ENCODE assay signal across 8 cellular contexts in the genomic region with DNA sequence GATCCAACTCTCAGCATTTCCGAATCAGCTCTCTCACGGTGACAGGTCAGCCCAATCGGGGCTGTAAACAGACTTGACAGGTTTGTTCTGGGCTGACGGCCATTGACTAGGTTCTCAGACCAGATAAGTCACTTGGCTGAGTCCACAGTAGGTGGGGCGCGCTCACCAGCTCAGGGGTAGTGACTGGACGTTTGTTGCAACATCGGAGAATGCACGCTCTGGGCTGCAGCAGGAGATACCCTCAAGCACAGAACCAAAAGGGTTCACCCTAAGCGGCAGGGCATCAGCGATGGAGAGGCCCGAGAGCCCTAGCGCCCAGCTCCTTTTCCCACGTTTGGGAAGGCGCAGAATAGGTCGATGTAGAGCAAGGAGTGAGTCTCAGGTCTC. TPM values are rescaled to one million over a fixed set of nuclear protein-coding genes. Genes with fewer than 3 reads are reported as not detected.
DNase-seq lines count a peak whose midpoint lies in the region; ATAC-seq and TF ChIP-seq lines count a peak whose summit lies in the region.

No MANE protein-coding gene starts in this region.

- H3K4me1 Mint-ChIP-seq in Caco-2 (ENCODE audit: low read depth, unreplicated experiment) (peaks cover 24% of the 10 kb centered on the region), osteocyte (ENCODE audit: unreplicated experiment) (peaks cover 7% of the 10 kb centered on the region)
- peaks cover 27% of the 10 kb centered on the region for H3K4me1 Mint-ChIP-seq in activated naive CD4-positive, alpha-beta T cell treated with anti-CD3 and anti-CD28 coated beads, Interleukin-2, amount 10 ng/mL, durations not matched to agents 7 days and 5 days

- peak; percentile 7 for ATAC-seq in GM21360 (IDR thresholded peaks at IDR 0.05; ENCODE audit: unreplicated experiment)

- intact Hi-C loops in Caco-2 (cut with micrococcal nuclease; ENCODE audit: unreplicated experiment): loop anchor here (1.0 to 5.0 kb wide), 4 partner anchors 81 to 692 kb away; no protein-coding TSS in a partner anchor

- H3K36me3 ChIP-seq in Caco-2 (ENCODE audit: control insufficient read depth, insufficient read depth, low read length) (no peaks in the 10 kb centered on the region), cardiac muscle cell (no peaks in the 10 kb centered on the region)

- H3K4me3 Mint-ChIP-seq in Caco-2 (ENCODE audit: unreplicated experiment) (peak overlapping the region; percentile 97), osteocyte (ENCODE audit: unreplicated experiment) (peak overlapping the region; percentile 95)
- H3K4me3 Mint-ChIP-seq in activated naive CD4-positive, alpha-beta T cell treated with anti-CD3 and anti-CD28 coated beads, Interleukin-2, amount 10 ng/mL, durations not matched to agents 7 days and 5 days: peak overlapping the region; percentile 93

- H3K9me3 Mint-ChIP-seq in Caco-2 (ENCODE audit: unreplicated experiment) (no peaks in the 10 kb centered on the region), osteocyte (ENCODE audit: unreplicated experiment) (no peaks in the 10 kb centered on the region)
- no peaks in the 10 kb centered on the region for H3K9me3 Mint-ChIP-seq in activated naive CD4-positive, alpha-beta T cell treated with anti-CD3 and anti-CD28 coated beads, Interleukin-2, amount 10 ng/mL, durations not matched to agents 7 days and 5 days

- H3K9me3 ChIP-seq in Caco-2 (no peaks in the 10 kb centered on the region), cardiac muscle cell (ENCODE audit: low read depth) (no peaks in the 10 kb centered on the region)

- H3K27ac ChIP-seq in cardiac muscle cell: peak overlapping the region; percentile 96

- H3K4me1 ChIP-seq in Caco-2 (0 out of 2 replicates have a peak, but pooled peaks cover 2% of the 10 kb centered on the region), cardiac muscle cell (ENCODE audit: low read depth) (peaks cover 3% of the 10 kb centered on the region)

- H3K36me3 Mint-ChIP-seq in Caco-2 (ENCODE audit: insufficient read depth, unreplicated experiment): peaks cover 32% of the 10 kb centered on the region
- H3K36me3 Mint-ChIP-seq in activated naive CD4-positive, alpha-beta T cell treated with anti-CD3 and anti-CD28 coated beads, Interleukin-2, amount 10 ng/mL, durations not matched to agents 7 days and 5 days: peaks cover 18% of the 10 kb centered on the region
- H3K36me3 Mint-ChIP-seq in osteocyte (ENCODE audit: unreplicated experiment): no peaks in the 10 kb centered on the region

- CTCF ChIA-PET in Caco-2 (lab: Charles Lee): interaction anchor here (0.9 to 2.4 kb wide), 4 partner anchors 9 to 528 kb away, joined by 3 to 13 read pairs (median 4); no protein-coding TSS in a partner anchor
- CTCF ChIA-PET in activated naive CD4-positive, alpha-beta T cell treated with anti-CD3 and anti-CD28 coated beads, Interleukin-2, amount 10 ng/mL, durations not matched to agents 7 days and 5 days (lab: Charles Lee): interaction anchor here (1.2 to 7.2 kb wide), 10 partner anchors 10 to 721 kb away, joined by 3 to 52 read pairs (median 6); a partner anchor contains a TSS

- peak in 1 of 2 experiments; percentile 23 for TF ChIP-seq CTCF in Caco-2 (IDR thresholded peaks at IDR 0.05; ENCODE audit: insufficient read depth in 1 of 2, low read depth in 1 of 2, low read length in 1 of 2, severe bottlenecking in 1 of 2, unreplicated experiment in 1 of 2)
- peak; percentile 31 for TF ChIP-seq CTCF in cardiac muscle cell (IDR thresholded peaks at IDR 0.05; ENCODE audit: low read depth, low read length)
- no peak for TF ChIP-seq CTCF in osteocyte (IDR thresholded peaks at IDR 0.05)

- H3K27ac Mint-ChIP-seq in Caco-2 (ENCODE audit: unreplicated experiment) (peak overlapping the region; percentile 93), osteocyte (ENCODE audit: unreplicated experiment) (peak overlapping the region; percentile 89)
- peak overlapping the region; percentile 97 for H3K27ac Mint-ChIP-seq in activated naive CD4-positive, alpha-beta T cell treated with anti-CD3 and anti-CD28 coated beads, Interleukin-2, amount 10 ng/mL, durations not matched to agents 7 days and 5 days

- no peaks in the 10 kb centered on the region for H3K27me3 ChIP-seq in Caco-2 (replicated peaks; ENCODE audit: control insufficient read depth, insufficient read depth, low read length)
- H3K27me3 ChIP-seq in cardiac muscle cell: no peaks in the 10 kb centered on the region

- DNase-seq in Caco-2 (peak; percentile 82 to 89), HuH-7 (ENCODE audit: low spot score) (peak; percentile 66), cardiac muscle cell (ENCODE audit: low read depth in 1 of 2, low spot score in 1 of 2) (peak; percentile 66 to 91), osteocyte (ENCODE audit: extremely low spot score, unreplicated experiment) (no peak), NCI-H2029 treated with DMSO at 0.1 percent for 48 hours (lab: John Stamatoyannopoulos, UW) (no peak), globus pallidus (ENCODE audit: low spot score) (no peak)
- no peak for DNase-seq in activated naive CD4-positive, alpha-beta T cell treated with anti-CD3 and anti-CD28 coated beads, Interleukin-2, amount 10 ng/mL, durations not matched to agents 7 days and 5 days

- H3K27me3 Mint-ChIP-seq in Caco-2 (ENCODE audit: insufficient read depth, unreplicated experiment) (no peaks in the 10 kb centered on the region), osteocyte (ENCODE audit: unreplicated experiment) (no peaks in the 10 kb centered on the region)
- peaks cover 11% of the 10 kb centered on the region for H3K27me3 Mint-ChIP-seq in activated naive CD4-positive, alpha-beta T cell treated with anti-CD3 and anti-CD28 coated beads, Interleukin-2, amount 10 ng/mL, durations not matched to agents 7 days and 5 days

- POLR2A ChIA-PET in Caco-2 (lab: Charles Lee): interaction anchor here (1.1 to 2.9 kb wide), 3 partner anchors 20 to 43 kb away, joined by 7 to 15 read pairs (median 10); a partner anchor contains a TSS

- TSS peak; percentile 83 for BruUV-seq in Caco-2 (replicated peaks; lab: Mats Ljungman, UMichigan)

- H3K4me3 ChIP-seq in Caco-2 (ENCODE audit: low read depth, low read length): peak overlapping the region; percentile 69
- peak overlapping the region; percentile 98 for H3K4me3 ChIP-seq in cardiac muscle cell

RNA-seq across cellular contexts. Expression of a gene that starts 1.8 kb away (rescaled TPM):
- total RNA-seq in Caco-2 (2022) (1.0 and 1.2 TPM in 2 replicates), cardiac muscle cell (1.5 and 1.8 TPM in 2 replicates), osteocyte (0.39 and 0.46 TPM in 2 replicates)
- 0.69 and 0.77 TPM in 2 replicates for polyA plus RNA-seq in cardiac muscle cell

RNA-seq across cellular contexts. Expression of a gene that starts 1.9 kb away (rescaled TPM):
- total RNA-seq in Caco-2 (2022) (56.3 and 57.1 TPM in 2 replicates), cardiac muscle cell (33.8 and 66.1 TPM in 2 replicates), osteocyte (67.6 and 69.3 TPM in 2 replicates)
- polyA plus RNA-seq in cardiac muscle cell: 30.4 and 34.1 TPM in 2 replicates

RNA-seq across cellular contexts. Expression of a gene that starts 43.5 kb away (rescaled TPM):
- total RNA-seq in Caco-2 (2022) (48.8 and 51.6 TPM in 2 replicates), cardiac muscle cell (41.6 and 47.4 TPM in 2 replicates), osteocyte (61.1 and 63.2 TPM in 2 replicates)
- 82.5 and 103 TPM in 2 replicates for polyA plus RNA-seq in cardiac muscle cell

Comparison
In these comparisons a context has a peak if more than half of its experiments do, and no peak if none do; other contexts are left out.
1. DNase-seq: peak in Caco-2 (2 of 2), HuH-7 (single experiment) and cardiac muscle cell (2 of 2); none in activated naive CD4-positive, alpha-beta T cell treated with anti-CD3 and anti-CD28 coated beads, Interleukin-2, amount 10 ng/mL, durations not matched to agents 7 days and 5 days (single experiment), osteocyte (single experiment), NCI-H2029 treated with DMSO at 0.1 percent for 48 hours (single experiment) and globus pallidus (single experiment).
2. Peak in every context shown above with its lines, with median percentiles within 50 percentile points of each other: H3K27ac Mint-ChIP-seq and H3K4me3 Mint-ChIP-seq.